In the genomic region with DNA sequence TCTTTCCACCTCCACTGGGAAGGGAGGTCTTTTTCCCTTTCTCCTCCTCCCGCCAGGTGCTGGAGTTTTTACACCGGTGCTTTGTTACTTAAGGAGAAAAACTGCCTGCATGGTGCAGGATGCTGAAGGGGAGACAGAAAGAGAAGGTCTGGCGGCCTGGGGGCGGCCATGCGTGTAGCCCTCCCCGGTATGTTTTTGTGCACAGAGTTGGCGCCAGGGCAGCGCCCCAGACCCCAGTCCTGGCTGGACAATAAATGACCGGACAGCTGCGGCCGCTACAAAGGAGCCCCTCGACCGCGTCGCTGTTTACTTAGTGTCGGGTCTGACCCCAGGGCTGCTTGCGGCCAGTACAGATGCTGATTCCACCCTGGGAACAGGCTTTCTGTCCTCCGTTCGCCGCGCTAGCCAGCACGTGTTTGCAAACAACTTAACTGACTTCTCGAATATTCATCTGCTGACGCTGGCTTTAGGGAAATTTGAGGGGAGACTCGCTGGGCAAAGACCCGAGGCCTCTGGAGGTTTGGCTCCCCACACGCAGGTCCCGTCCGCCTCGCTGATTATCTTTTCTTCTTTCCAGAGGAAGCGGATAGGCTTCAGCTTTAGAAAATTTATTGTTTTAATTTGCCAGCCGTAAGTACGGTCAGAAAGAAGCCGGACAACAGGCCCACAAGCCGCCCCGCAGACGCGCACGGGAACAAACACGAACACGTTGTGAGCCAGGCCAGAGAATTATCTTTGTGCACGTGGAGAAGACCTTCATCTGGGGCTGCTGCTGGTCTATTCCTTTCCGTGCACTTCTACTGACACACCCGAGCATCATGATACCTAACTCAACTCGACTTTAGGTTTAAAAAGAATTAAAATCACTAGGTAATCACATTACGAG, we compare ENCODE assay signal across 22 cellular contexts. TPM values are rescaled to one million over a fixed set of nuclear protein-coding genes. Genes with fewer than 3 reads are reported as not detected.
"Had no signal": no experiment of that assay in that cellular context is flagged by ENCODE, and none has a peak within 500 bp of the region (broad histone marks: within the 10 kb centered on the region; RNA-seq: fewer than 3 reads in every experiment).

No MANE protein-coding gene starts in this region.

- DNase-seq: activated CD4-positive, alpha-beta T cell treated with anti-CD3 and anti-CD28 coated beads for 1 hour; activated CD8-positive, alpha-beta memory T cell treated with anti-CD3 and anti-CD28 coated beads, Interleukin-2, amount 50 U/mL, for 48 hours; activated CD8-positive, alpha-beta T cell treated with anti-CD3 and anti-CD28 coated beads, Interleukin-2, amount 10 ng/mL, durations not matched to agents 7 days and 5 days; activated naive CD4-positive, alpha-beta T cell treated with anti-CD3 and anti-CD28 coated beads for 36 hours; effector memory CD8-positive, alpha-beta T cell; erythroblast; islet precursor cell; left lung; mesendoderm; nucleus accumbens; SJCRH30; stimulated activated CD4-positive, alpha-beta T cell treated with anti-CD3 and anti-CD28 coated beads, Interleukin-12 subunit alpha, Interleukin-12 subunit beta, amount 100 ng/mL, for 4 hours; stimulated activated CD4-positive, alpha-beta T cell treated with anti-CD3 and anti-CD28 coated beads, Interleukin-2, amount 100 ng/mL, for 48 hours; stimulated activated CD8-positive, alpha-beta memory T cell treated with anti-CD3 and anti-CD28 coated beads, Interleukin-4, amount 100 ng/mL, for 48 hours; stimulated activated naive CD8-positive, alpha-beta T cell treated with anti-CD3 and anti-CD28 coated beads, Interleukin-15, Interleukin-2, amounts not matched to agents 100 U/mL and 50 U/mL, for 24 hours had no signal

- H3K27ac Mint-ChIP-seq: activated CD8-positive, alpha-beta T cell treated with anti-CD3 and anti-CD28 coated beads, Interleukin-2, amount 10 ng/mL, durations not matched to agents 7 days and 5 days; activated naive CD4-positive, alpha-beta T cell treated with anti-CD3 and anti-CD28 coated beads for 36 hours; activated T-helper 17 cell treated with anti-CD3 and anti-CD28 coated beads, Interleukin-2, amount 50 U/mL, for 72 hours; effector memory CD8-positive, alpha-beta T cell; progenitor cell of endocrine pancreas had no signal

- H3K36me3 ChIP-seq: left lung, SJCRH30, suprapubic skin, upper lobe of left lung had no signal

- H3K4me1 Mint-ChIP-seq: activated T-helper 17 cell treated with anti-CD3 and anti-CD28 coated beads, Interleukin-2, amount 50 U/mL, for 72 hours had no signal

- H3K4me3 Mint-ChIP-seq: activated CD8-positive, alpha-beta T cell treated with anti-CD3 and anti-CD28 coated beads, Interleukin-2, amount 10 ng/mL, durations not matched to agents 7 days and 5 days; activated naive CD4-positive, alpha-beta T cell treated with anti-CD3 and anti-CD28 coated beads for 36 hours; activated T-helper 17 cell treated with anti-CD3 and anti-CD28 coated beads, Interleukin-2, amount 50 U/mL, for 72 hours; effector memory CD8-positive, alpha-beta T cell had no signal

- H3K9me3 ChIP-seq: left lung, SJCRH30, suprapubic skin had no signal

- ATAC-seq: activated CD8-positive, alpha-beta T cell treated with anti-CD3 and anti-CD28 coated beads, Interleukin-2, amount 10 ng/mL, durations not matched to agents 7 days and 5 days; activated T-helper 17 cell treated with anti-CD3 and anti-CD28 coated beads, Interleukin-2, amount 50 U/mL, for 72 hours; effector memory CD8-positive, alpha-beta T cell; left lung; sciatic nerve; stimulated activated naive CD8-positive, alpha-beta T cell treated with anti-CD3 and anti-CD28 coated beads, Interleukin-15, Interleukin-2, amounts not matched to agents 100 U/mL and 50 U/mL, for 24 hours had no signal

- H3K4me3 ChIP-seq: coronary artery, left lung, SJCRH30, suprapubic skin, upper lobe of left lung had no signal

- H3K9me3 Mint-ChIP-seq: activated naive CD4-positive, alpha-beta T cell treated with anti-CD3 and anti-CD28 coated beads for 36 hours; activated T-helper 17 cell treated with anti-CD3 and anti-CD28 coated beads, Interleukin-2, amount 50 U/mL, for 72 hours had no signal

- H3K27ac ChIP-seq: coronary artery, left lung, SJCRH30, suprapubic skin, upper lobe of left lung had no signal

- H3K27me3 ChIP-seq: SJCRH30 had no signal

- H3K4me1 ChIP-seq: left lung, SJCRH30, upper lobe of left lung had no signal

RNA-seq across cellular contexts. Expression of a gene that starts 46.9 kb away (rescaled TPM):
- total RNA-seq: activated CD8-positive, alpha-beta T cell treated with anti-CD3 and anti-CD28 coated beads, Interleukin-2, amount 10 ng/mL, durations not matched to agents 7 days and 5 days; activated naive CD4-positive, alpha-beta T cell treated with anti-CD3 and anti-CD28 coated beads for 36 hours; activated T-helper 17 cell treated with anti-CD3 and anti-CD28 coated beads, Interleukin-2, amount 50 U/mL, for 72 hours; cardiac septum; left lung; progenitor cell of endocrine pancreas; suprapubic skin; upper lobe of left lung had no signal

RNA-seq across cellular contexts. Expression of a gene that starts 49.7 kb away (rescaled TPM):
- total RNA-seq: activated CD8-positive, alpha-beta T cell treated with anti-CD3 and anti-CD28 coated beads, Interleukin-2, amount 10 ng/mL, durations not matched to agents 7 days and 5 days; activated naive CD4-positive, alpha-beta T cell treated with anti-CD3 and anti-CD28 coated beads for 36 hours; activated T-helper 17 cell treated with anti-CD3 and anti-CD28 coated beads, Interleukin-2, amount 50 U/mL, for 72 hours; cardiac septum; upper lobe of left lung had no signal
